35 cellular contexts compared by ENCODE assay signal in the genomic region with DNA sequence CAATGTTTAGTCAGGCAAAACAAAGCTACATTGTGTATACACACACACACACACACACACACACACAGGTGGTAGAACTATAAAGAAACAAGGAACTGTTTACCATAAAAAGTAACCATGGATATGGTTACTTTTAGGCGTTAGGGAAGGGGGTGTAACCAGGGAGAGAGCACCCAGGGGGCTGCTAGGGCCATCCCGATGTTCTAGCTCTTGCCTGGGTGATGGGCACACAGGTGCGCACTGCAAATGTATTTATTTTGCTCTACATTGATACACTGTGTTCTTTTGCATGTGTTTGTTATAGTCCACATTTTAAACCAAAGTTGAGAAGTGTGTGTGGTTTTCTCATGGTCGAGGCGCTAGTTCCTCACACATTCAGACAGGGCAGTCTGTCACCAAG.
"Had no signal": no experiment of that assay in that cellular context is flagged by ENCODE, and none has a peak within 500 bp of the region (broad histone marks: within the 10 kb centered on the region; RNA-seq: fewer than 3 reads in every experiment).

No MANE protein-coding gene starts in this region.

- H3K9me3 ChIP-seq: MG63 had no signal

- H3K4me3 ChIP-seq: MG63 had no signal

- DNase-seq: Karpas-422, Kasumi-1, MG63, MM.1S, MV-4-11, NCI-H1048, NCI-H1092, NCI-H1092 treated with DMSO at 0.1 percent for 48 hours, NCI-H1105, NCI-H1105 treated with DMSO at 0.1 percent for 48 hours, NCI-H1417, NCI-H1417 treated with DMSO at 0.1 percent for 48 hours, NCI-H1436, NCI-H1436 treated with DMSO at 0.1 percent for 48 hours, NCI-H146, NCI-H1694, NCI-H1694 treated with DMSO at 0.1 percent for 48 hours, NCI-H187, NCI-H187 treated with DMSO at 0.1 percent for 48 hours, NCI-H1930, NCI-H2029, NCI-H2029 treated with DMSO at 0.1 percent for 48 hours, NCI-H2081, NCI-H2081 treated with DMSO at 0.1 percent for 48 hours, NCI-H2107, NCI-H2171, NCI-H2171 treated with DMSO at 0.1 percent for 48 hours, NCI-H2227 treated with DMSO at 0.1 percent for 48 hours, NCI-H226, NCI-H345, NCI-H446, NCI-H446 treated with DMSO at 0.1 percent for 48 hours, NCI-H510A, NCI-H510A treated with DMSO at 0.1 percent for 48 hours, NCI-H524 had no signal

- H3K27me3 ChIP-seq: MG63 had no signal

- H3K36me3 ChIP-seq: MG63 had no signal
